10 cellular contexts compared by ENCODE assay signal in genomic region chr17:48456584-48456983, GRCh38. TPM values are rescaled to one million over a fixed set of nuclear protein-coding genes. Genes with fewer than 3 reads are reported as not detected.
A peak's percentile ranks its signal among the peaks of the same experiment; 100 is the strongest.
DNase-seq lines count a peak whose midpoint lies in the region; ATAC-seq and TF ChIP-seq lines count a peak whose summit lies in the region.
"Had no signal": no experiment of that assay in that cellular context is flagged by ENCODE, and none has a peak within 500 bp of the region (broad histone marks: within the 10 kb centered on the region; RNA-seq: fewer than 3 reads in every experiment).

No MANE protein-coding gene starts in this region.

- CTCF ChIA-PET in OCI-LY7 (lab: Charles Lee; ENCODE audit: unreplicated experiment) = interaction anchor here (1.0 kb wide), 1 partner anchor 85 kb away, joined by 3 read pairs; no protein-coding TSS in a partner anchor

- intact Hi-C loops in OCI-LY7 (cut with micrococcal nuclease; ENCODE audit: unreplicated experiment) = no loop called here

- H4K20me1 ChIP-seq in OCI-LY7 (ENCODE audit: insufficient read depth, low read length) = no peaks in the 10 kb centered on the region

- H3K27me3 Mint-ChIP-seq in progenitor cell of endocrine pancreas = peaks cover 34% of the 10 kb centered on the region

- no peaks in the 10 kb centered on the region for H3K9me3 Mint-ChIP-seq in progenitor cell of endocrine pancreas (ENCODE audit: low read depth)

- peak overlapping the region; percentile 58 for H3K4me3 Mint-ChIP-seq in progenitor cell of endocrine pancreas (ENCODE audit: low read depth)

- ATAC-seq in GM18511 (IDR thresholded peaks at IDR 0.05; ENCODE audit: unreplicated experiment) (no peak), GM21576 (IDR thresholded peaks at IDR 0.05; ENCODE audit: unreplicated experiment) (no peak)

- POLR2A ChIA-PET in OCI-LY7 (lab: Charles Lee) = interaction anchor here (0.7 to 1.4 kb wide), 2 partner anchors 12 to 15 kb away, joined by 4 read pairs; no protein-coding TSS in a partner anchor

- no peaks in the 10 kb centered on the region for H3K9me2 ChIP-seq in OCI-LY7 (ENCODE audit: insufficient read depth, low read length)

- H3K4me2 ChIP-seq in OCI-LY7 (ENCODE audit: low read length) = peak overlapping the region; percentile 48; the same call in 1 of the 2 replicates

- peak; percentile 22 for DNase-seq in SIG-M5 treated with dmso at 0.1 percent for 504 hours (lab: John Stamatoyannopoulos, UW; ENCODE audit: unreplicated experiment)
- no peak for DNase-seq in SIG-M5 (lab: John Stamatoyannopoulos, UW)
- no peak for DNase-seq in OCI-LY7 (ENCODE audit: low spot score)
- peak; percentile 5 for DNase-seq in choroid plexus epithelial cell (ENCODE audit: low read depth)
- no peak for DNase-seq in progenitor cell of endocrine pancreas (ENCODE audit: low spot score, unreplicated experiment)
- DNase-seq in Ammon's horn (ENCODE audit: low spot score) = no peak
- DNase-seq: NCI-H446 treated with DMSO at 0.1 percent for 48 hours had no signal

- no TSS peak for BruUV-seq in OCI-LY7 (replicated peaks; lab: Mats Ljungman, UMichigan)

- no peaks in the 10 kb centered on the region for H3K79me2 ChIP-seq in OCI-LY7 (ENCODE audit: insufficient read depth, low read depth, low read length)

- H3K27ac ChIP-seq in OCI-LY7 (ENCODE audit: low read depth, low read length, poor library complexity, severe bottlenecking) = no peak overlapping the region
- H3K27ac ChIP-seq: esophagus muscularis mucosa had no signal

- no peaks in the 10 kb centered on the region for H3K36me3 Mint-ChIP-seq in progenitor cell of endocrine pancreas (ENCODE audit: insufficient read depth)

- H3K4me3 ChIP-seq in OCI-LY7 (ENCODE audit: low read depth, low read length, poor library complexity, severe bottlenecking) = no peak overlapping the region
- no peak overlapping the region for H3K4me3 ChIP-seq in choroid plexus epithelial cell (ENCODE audit: low read depth, low read length)
- H3K4me3 ChIP-seq: esophagus muscularis mucosa had no signal

- no peak overlapping the region for H2AFZ ChIP-seq in OCI-LY7 (ENCODE audit: low read length)

- TF ChIP-seq CTCF in OCI-LY7 (conservative IDR thresholded peaks at IDR 0.05; ENCODE audit: low read length) (no peak), choroid plexus epithelial cell (conservative IDR thresholded peaks at IDR 0.05; ENCODE audit: low read depth, low read length) (no peak), progenitor cell of endocrine pancreas (IDR thresholded peaks at IDR 0.05; ENCODE audit: unreplicated experiment) (no peak)

- peaks cover 8% of the 10 kb centered on the region; the same call in 1 of the 2 replicates for H3K9me3 ChIP-seq in OCI-LY7 (ENCODE audit: low read length)

- H3K27ac Mint-ChIP-seq in progenitor cell of endocrine pancreas = no peak overlapping the region

- H3K4me1 ChIP-seq in OCI-LY7 (ENCODE audit: insufficient read depth, low read length, poor library complexity, severe bottlenecking) = peaks cover 69% of the 10 kb centered on the region

- peaks cover 12% of the 10 kb centered on the region for H3K4me1 Mint-ChIP-seq in progenitor cell of endocrine pancreas (ENCODE audit: low read depth)

- H3K36me3 ChIP-seq in OCI-LY7 (ENCODE audit: insufficient read depth, low read length) = peaks cover 7% of the 10 kb centered on the region; the same call in 1 of the 2 replicates
- H3K36me3 ChIP-seq: esophagus muscularis mucosa had no signal

RNA-seq across cellular contexts. Expression of gene SKAP1, which starts 26.6 kb away (rescaled TPM):
- 0.13 TPM in 1 of 2 replicates, not detected in the other for total RNA-seq in OCI-LY7 (2014; rRNA removed; shearing (Covaris generic))
- total RNA-seq in OCI-LY7 (2022) (0.79 and 1.2 TPM in 2 replicates), progenitor cell of endocrine pancreas (0.69 and 1.0 TPM in 2 replicates)

Comparison
In these comparisons a context has a peak if more than half of its experiments do, and no peak if none do; other contexts are left out.
1. DNase-seq: peak in SIG-M5 treated with dmso at 0.1 percent for 504 hours (single experiment) and choroid plexus epithelial cell (single experiment); none in SIG-M5 (single experiment), OCI-LY7 (single experiment), progenitor cell of endocrine pancreas (single experiment) and Ammon's horn (single experiment).